Comparison of ENCODE assay signal across 1 cellular context in genomic region chr12:76515271-76515670, GRCh38.
A peak's percentile ranks its signal among the peaks of the same experiment; 100 is the strongest.
TF ChIP-seq lines count a peak whose summit lies in the region.

No MANE protein-coding gene starts in this region.

TF ChIP-seq in HepG2, 621 proteins besides CTCF, POLR2A, EP300 and RAD21:
- no peak for TF ChIP-seq NR2C2 (CRISPR knock-in tag; IDR thresholded peaks at IDR 0.05; ENCODE audit: borderline replicate concordance)
- no peak for TF ChIP-seq ATF6 (CRISPR knock-in tag; conservative IDR thresholded peaks at IDR 0.05)
- TF ChIP-seq ZMAT3 (CRISPR knock-in tag; conservative IDR thresholded peaks at IDR 0.05), result no peak
- TF ChIP-seq EHMT2 (IDR thresholded peaks at IDR 0.05; ENCODE audit: borderline replicate concordance, low read depth, low read length), result no peak
- no peak for TF ChIP-seq ZNF879 (CRISPR knock-in tag; IDR thresholded peaks at IDR 0.05)
- TF ChIP-seq XBP1 (CRISPR knock-in tag; IDR thresholded peaks at IDR 0.05), result no peak
- no peak for TF ChIP-seq FOXA1 (IDR thresholded peaks at IDR 0.05)
- no peak for TF ChIP-seq FOXA1 (CRISPR knock-in tag; IDR thresholded peaks at IDR 0.05)
- peak; percentile 40 for TF ChIP-seq STAG1 (CRISPR knock-in tag; IDR thresholded peaks at IDR 0.05)
